29 cellular contexts compared by ENCODE assay signal in the genomic region with DNA sequence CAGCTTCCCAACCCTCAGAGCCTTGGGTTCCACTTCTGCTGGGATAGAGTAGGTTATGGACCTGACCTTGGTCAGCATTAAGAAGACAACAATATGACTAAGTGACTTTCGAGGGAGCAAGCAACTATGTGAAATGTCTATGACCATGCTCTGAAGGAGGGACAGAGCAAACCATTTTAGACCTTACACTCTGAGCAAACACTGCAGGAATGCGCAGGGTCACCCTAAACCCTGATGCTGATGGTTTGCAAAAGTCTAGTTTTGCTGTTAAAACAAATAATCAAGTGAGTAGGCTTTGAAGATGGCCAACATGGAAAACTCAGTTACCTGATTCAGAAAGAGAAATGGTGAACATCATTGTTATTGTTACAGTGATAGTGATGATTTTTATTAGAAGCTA.
"Had no signal": no experiment of that assay in that cellular context is flagged by ENCODE, and none has a peak within 500 bp of the region (broad histone marks: within the 10 kb centered on the region; RNA-seq: fewer than 3 reads in every experiment).

No MANE protein-coding gene starts in this region.

- FAIRE-seq: frontal cortex, islet of Langerhans had no signal

- H2AFZ ChIP-seq: parathyroid adenoma had no signal

- H3K4me1 Mint-ChIP-seq: nephron had no signal

- H3K27ac Mint-ChIP-seq: activated CD4-positive, alpha-beta T cell treated with anti-CD3 and anti-CD28 coated beads, Interleukin-2, amount 10 ng/mL, durations not matched to agents 24 days and 14 days; activated CD8-positive, alpha-beta memory T cell treated with anti-CD3 and anti-CD28 coated beads, Interleukin-2, amount 10 ng/mL, durations not matched to agents 7 days and 5 days; activated CD8-positive, alpha-beta T cell treated with anti-CD3 and anti-CD28 coated beads for 36 hours; nephron; stimulated activated memory B cell treated with anti-CD40 and anti-IgM and Interleukin-4, amounts not matched to agents 10 μg/mL and 1 μg/mL and 100 μg/mL, for 72 hours had no signal

- H3K4me2 ChIP-seq: smooth muscle cell had no signal

- H3K4me3 ChIP-seq: smooth muscle cell, stomach, suprapubic skin, transverse colon, uterus had no signal

- H3K9me3 Mint-ChIP-seq: activated CD4-positive, alpha-beta T cell treated with anti-CD3 and anti-CD28 coated beads, Interleukin-2, amount 10 ng/mL, durations not matched to agents 24 days and 14 days; activated CD8-positive, alpha-beta T cell treated with anti-CD3 and anti-CD28 coated beads for 36 hours; nephron; stimulated activated memory B cell treated with anti-CD40 and anti-IgM and Interleukin-4, amounts not matched to agents 10 μg/mL and 1 μg/mL and 100 μg/mL, for 72 hours had no signal

- H3K27me3 ChIP-seq: neutrophil, stomach, suprapubic skin, transverse colon, uterus had no signal

- ATAC-seq: activated CD4-positive, CD25-positive, alpha-beta regulatory T cell treated with anti-CD3 and anti-CD28 coated beads, Interleukin-2, amount 50 U/mL, for 24 hours; activated CD8-positive, alpha-beta memory T cell treated with anti-CD3 and anti-CD28 coated beads, Interleukin-2, amount 10 ng/mL, durations not matched to agents 7 days and 5 days; activated CD8-positive, alpha-beta T cell treated with anti-CD3 and anti-CD28 coated beads for 36 hours; esophagus mucosa; left ventricle myocardium superior; sciatic nerve; stimulated activated memory B cell treated with anti-CD40 and anti-IgM and Interleukin-4, amounts not matched to agents 10 μg/mL and 1 μg/mL and 100 μg/mL, for 72 hours had no signal

- H3K36me3 ChIP-seq: uterus had no signal

- H3K4me1 ChIP-seq: parathyroid adenoma, suprapubic skin, transverse colon, uterus had no signal

- DNase-seq: activated CD4-positive, alpha-beta T cell treated with anti-CD3 and anti-CD28 coated beads, Interleukin-2, amount 10 ng/mL, durations not matched to agents 24 days and 14 days; activated CD8-positive, alpha-beta memory T cell treated with anti-CD3 and anti-CD28 coated beads, Interleukin-2, amount 10 ng/mL, durations not matched to agents 7 days and 5 days; activated CD8-positive, alpha-beta T cell treated with anti-CD3 and anti-CD28 coated beads for 36 hours; activated naive CD4-positive, alpha-beta T cell treated with Interleukin-2 at 50 U/mL for 16 hours; activated T-cell treated with anti-CD3 and anti-CD28 coated beads for 4 hours; amygdala; caudate nucleus; effector memory CD4-positive, alpha-beta T cell; glutamatergic neuron; hypothalamus; left ventricle myocardium superior; mammary epithelial cell; midbrain; stimulated activated CD4-positive, alpha-beta T cell treated with anti-CD3 and anti-CD28 coated beads, Interleukin-15, amount 100 ng/mL, for 24 hours; stomach; transverse colon; uterus had no signal

- H3K9ac ChIP-seq: parathyroid adenoma had no signal

- H3K4me3 Mint-ChIP-seq: activated CD4-positive, alpha-beta T cell treated with anti-CD3 and anti-CD28 coated beads, Interleukin-2, amount 10 ng/mL, durations not matched to agents 24 days and 14 days; activated CD8-positive, alpha-beta memory T cell treated with anti-CD3 and anti-CD28 coated beads, Interleukin-2, amount 10 ng/mL, durations not matched to agents 7 days and 5 days; activated CD8-positive, alpha-beta T cell treated with anti-CD3 and anti-CD28 coated beads for 36 hours; nephron; stimulated activated memory B cell treated with anti-CD40 and anti-IgM and Interleukin-4, amounts not matched to agents 10 μg/mL and 1 μg/mL and 100 μg/mL, for 72 hours had no signal

- H3K27ac ChIP-seq: parathyroid adenoma, stomach, suprapubic skin, transverse colon, uterus, VCaP had no signal

- H3K27me3 Mint-ChIP-seq: activated CD4-positive, alpha-beta T cell treated with anti-CD3 and anti-CD28 coated beads, Interleukin-2, amount 10 ng/mL, durations not matched to agents 24 days and 14 days; activated CD8-positive, alpha-beta memory T cell treated with anti-CD3 and anti-CD28 coated beads, Interleukin-2, amount 10 ng/mL, durations not matched to agents 7 days and 5 days; activated CD8-positive, alpha-beta T cell treated with anti-CD3 and anti-CD28 coated beads for 36 hours; stimulated activated memory B cell treated with anti-CD40 and anti-IgM and Interleukin-4, amounts not matched to agents 10 μg/mL and 1 μg/mL and 100 μg/mL, for 72 hours had no signal

- H3K9me3 ChIP-seq: neutrophil, stomach, suprapubic skin, transverse colon, uterus had no signal
